In genomic region chr1:206471415-206471801, GRCh38 we compare ENCODE assay signal across 7 cellular contexts. TPM values are rescaled to one million over a fixed set of nuclear protein-coding genes. Genes with fewer than 3 reads are reported as not detected.
A peak's percentile ranks its signal among the peaks of the same experiment; 100 is the strongest.
DNase-seq lines count a peak whose midpoint lies in the region; ATAC-seq, FAIRE-seq and TF ChIP-seq lines count a peak whose summit lies in the region.

No MANE protein-coding gene starts in this region.

- no peak for FAIRE-seq in endothelial cell of umbilical vein (lab: Jason Lieb, UNC)

- no peak for ATAC-seq in HG03139 (IDR thresholded peaks at IDR 0.05; ENCODE audit: unreplicated experiment)

- CTCF ChIA-PET in endothelial cell of umbilical vein (lab: Charles Lee): interaction anchor here (0.9 to 5.0 kb wide), 6 partner anchors 8 to 160 kb away, joined by 3 to 56 read pairs (median 5); no protein-coding TSS in a partner anchor

- DNase-seq in GM20000 (ENCODE audit: low spot score) (peak; percentile 48), endothelial cell of umbilical vein (ENCODE audit: low read depth, low spot score) (no peak), H4 (ENCODE audit: low spot score) (no peak), 8988T (no peak)
- peak; percentile 48 for DNase-seq in stimulated activated CD8-positive, alpha-beta memory T cell treated with anti-CD3 and anti-CD28 coated beads, Interleukin-4, amount 100 ng/mL, for 48 hours

- no TSS peak for BruUV-seq in endothelial cell of umbilical vein (replicated peaks; lab: Mats Ljungman, UMichigan)

- H3K9ac ChIP-seq in OCI-LY1 (ENCODE audit: low read length): peak overlapping the region; percentile 91; the same call in 1 of the 2 replicates
- peak overlapping the region; percentile 48 for H3K9ac ChIP-seq in endothelial cell of umbilical vein (replicated peaks; ENCODE audit: extremely low read depth, insufficient read depth, low read length)

- H3K9me3 ChIP-seq in OCI-LY1 (ENCODE audit: low read length) (no peaks in the 10 kb centered on the region), endothelial cell of umbilical vein (replicated peaks; ENCODE audit: control insufficient read depth, insufficient read depth, low read length) (no peaks in the 10 kb centered on the region)

- intact Hi-C loops in endothelial cell of umbilical vein (cut with micrococcal nuclease): no loop called here

- peak overlapping the region; percentile 92 for H3K4me3 ChIP-seq in OCI-LY1 (ENCODE audit: low read depth, low read length, poor library complexity, severe bottlenecking)
- H3K4me3 ChIP-seq in endothelial cell of umbilical vein (replicated peaks in 1 of 3; ENCODE audit: insufficient read depth in 1 of 3, low read depth in 1 of 3, low read length in 3 of 3): peak overlapping the region in 2 of 3 experiments; percentile 47 to 50

- H3F3A ChIP-seq in OCI-LY1 (ENCODE audit: insufficient read depth, low read length): no peaks in the 10 kb centered on the region

- no peak for TF ChIP-seq CTCF in GM20000 (IDR thresholded peaks at IDR 0.05; ENCODE audit: extremely low read depth, missing control alignments)
- no peak for TF ChIP-seq CTCF in OCI-LY1 (IDR thresholded peaks at IDR 0.05; ENCODE audit: low read length)
- no peak for TF ChIP-seq CTCF in endothelial cell of umbilical vein (IDR thresholded peaks at IDR 0.05; ENCODE audit: extremely low read depth in 1 of 2, insufficient read depth in 1 of 2, low read depth in 1 of 2, low read length in 2 of 2)

- H3K27ac ChIP-seq in OCI-LY1 (ENCODE audit: low read depth, low read length, poor library complexity, severe bottlenecking): peak overlapping the region; percentile 91
- peak overlapping the region; percentile 3 for H3K27ac ChIP-seq in endothelial cell of umbilical vein (ENCODE audit: insufficient read depth, low read depth, low read length)

- H3K9me1 ChIP-seq in endothelial cell of umbilical vein (replicated peaks; ENCODE audit: control insufficient read depth, extremely low read depth, insufficient read depth, low read length): no peaks in the 10 kb centered on the region

- H3K4me2 ChIP-seq in OCI-LY1 (ENCODE audit: low read length) (peak overlapping the region; percentile 85), endothelial cell of umbilical vein (ENCODE audit: insufficient read depth, low read length) (peak overlapping the region; percentile 55)

- H3K27me3 ChIP-seq in OCI-LY1 (ENCODE audit: insufficient read depth, low read length) (no peaks in the 10 kb centered on the region), endothelial cell of umbilical vein (ENCODE audit: control insufficient read depth in 2 of 2, insufficient read depth in 2 of 2, low read length in 2 of 2) (peaks cover 0 to 1% of the 10 kb centered on the region in 2 experiments)

- peaks cover 56% of the 10 kb centered on the region for H3K4me1 ChIP-seq in OCI-LY1 (ENCODE audit: insufficient read depth, low read length, severe bottlenecking)
- peaks cover 27% of the 10 kb centered on the region for H3K4me1 ChIP-seq in endothelial cell of umbilical vein (ENCODE audit: control insufficient read depth, extremely low read depth, insufficient read depth, low read length)

- H2AFZ ChIP-seq in OCI-LY1 (ENCODE audit: low read length) (no peak overlapping the region), endothelial cell of umbilical vein (ENCODE audit: low read depth, low read length) (no peak overlapping the region)

- POLR2A ChIA-PET in endothelial cell of umbilical vein (lab: Charles Lee): no interaction called here

- H3K79me2 ChIP-seq in OCI-LY1 (ENCODE audit: insufficient read depth, low read length) (no peaks in the 10 kb centered on the region), endothelial cell of umbilical vein (ENCODE audit: control insufficient read depth, insufficient read depth, low read length) (no peaks in the 10 kb centered on the region)

- H3K9me2 ChIP-seq in OCI-LY1 (ENCODE audit: low read depth, low read length): no peaks in the 10 kb centered on the region

- H4K20me1 ChIP-seq in OCI-LY1 (ENCODE audit: insufficient read depth, low read length) (no peaks in the 10 kb centered on the region), endothelial cell of umbilical vein (replicated peaks; ENCODE audit: control insufficient read depth, extremely low read depth, insufficient read depth, low read length) (no peaks in the 10 kb centered on the region)

- dilution Hi-C loops in endothelial cell of umbilical vein (cut with MboI; ENCODE audit: extremely low pct_ligation_motif_present, low sequenced_read_pairs): no loop called here

- H3K36me3 ChIP-seq in OCI-LY1 (ENCODE audit: insufficient read depth, low read length) (peaks cover 29% of the 10 kb centered on the region), endothelial cell of umbilical vein (ENCODE audit: control insufficient read depth in 2 of 2, extremely low read depth in 1 of 2, insufficient read depth in 2 of 2, low read length in 2 of 2) (peaks cover 3 to 10% of the 10 kb centered on the region in 2 experiments)

- TF ChIP-seq POLR2A in endothelial cell of umbilical vein (IDR thresholded peaks at IDR 0.05; ENCODE audit: low read depth, low read length): no peak

TF ChIP-seq in endothelial cell of umbilical vein, 7 proteins besides CTCF, POLR2A, EP300 and RAD21:
- TF ChIP-seq GATA2 (IDR thresholded peaks at IDR 0.05; ENCODE audit: insufficient read depth, insufficient read length, low read depth, low read length) (no peak), EZH2 (IDR thresholded peaks at IDR 0.05; ENCODE audit: borderline replicate concordance, low read depth, low read length, severe bottlenecking) (no peak), MAX (IDR thresholded peaks at IDR 0.05; ENCODE audit: insufficient read depth, insufficient read length) (no peak), POLR2AphosphoS5 (IDR thresholded peaks at IDR 0.05; ENCODE audit: insufficient read depth, low read depth, low read length) (no peak), FOS (IDR thresholded peaks at IDR 0.05; ENCODE audit: borderline replicate concordance, insufficient read depth, low read length) (no peak), MYC (IDR thresholded peaks at IDR 0.05; ENCODE audit: low read depth, low read length) (no peak), JUN (IDR thresholded peaks at IDR 0.05; ENCODE audit: borderline replicate concordance, insufficient read depth, insufficient read length, low read depth) (no peak)

RNA-seq across cellular contexts. Expression of gene IKBKE, which starts 1.1 kb away (rescaled TPM):
- 16.2 and 20.7 TPM in 2 replicates for total RNA-seq in endothelial cell of umbilical vein
- 17.8 and 17.9 TPM in 2 replicates for polyA plus RNA-seq in endothelial cell of umbilical vein
- polyA plus RNA-seq in endothelial cell of umbilical vein (2011; cell fraction: cytosol; rRNA removed): 16.1 and 18.1 TPM in 2 replicates
- 45.7 and 46.0 TPM in 2 replicates for polyA plus RNA-seq in endothelial cell of umbilical vein (2011; cell fraction: nucleus; rRNA removed)
- polyA plus RNA-seq in endothelial cell of umbilical vein (2012): 18.6 and 18.9 TPM in 2 replicates
- 26.2 and 29.4 TPM in 2 replicates for polyA minus RNA-seq in endothelial cell of umbilical vein
- 6.2 TPM for polyA minus RNA-seq in endothelial cell of umbilical vein (2011; cell fraction: cytosol; rRNA and poly(A)+ RNA removed)
- 25.1 and 26.3 TPM in 2 replicates for polyA minus RNA-seq in endothelial cell of umbilical vein (2011; cell fraction: nucleus; rRNA and poly(A)+ RNA removed)
- 5.9 and 12.1 TPM in 2 replicates for total RNA-seq in H4 (2014; rRNA removed; shearing (Covaris generic))

RNA-seq across cellular contexts. Expression of gene RASSF5, which starts 35.9 kb away (rescaled TPM):
- 0.44 and 0.60 TPM in 2 replicates for total RNA-seq in endothelial cell of umbilical vein
- polyA plus RNA-seq in endothelial cell of umbilical vein: 0.19 and 0.23 TPM in 2 replicates
- 0.30 and 0.36 TPM in 2 replicates for polyA plus RNA-seq in endothelial cell of umbilical vein (2011; cell fraction: cytosol; rRNA removed)
- 0.59 and 0.88 TPM in 2 replicates for polyA plus RNA-seq in endothelial cell of umbilical vein (2011; cell fraction: nucleus; rRNA removed)
- 0.29 and 0.44 TPM in 2 replicates for polyA plus RNA-seq in endothelial cell of umbilical vein (2012)
- 1.3 and 3.1 TPM in 2 replicates for polyA minus RNA-seq in endothelial cell of umbilical vein
- polyA minus RNA-seq in endothelial cell of umbilical vein (2011; cell fraction: cytosol; rRNA and poly(A)+ RNA removed): 8.6 TPM
- 0.29 and 0.53 TPM in 2 replicates for polyA minus RNA-seq in endothelial cell of umbilical vein (2011; cell fraction: nucleus; rRNA and poly(A)+ RNA removed)
- 2.6 and 3.8 TPM in 2 replicates for total RNA-seq in H4 (2014; rRNA removed; shearing (Covaris generic))

Comparison
In these comparisons a context has a peak if more than half of its experiments do, and no peak if none do; other contexts are left out.
1. DNase-seq: peak in GM20000 (single experiment) and stimulated activated CD8-positive, alpha-beta memory T cell treated with anti-CD3 and anti-CD28 coated beads, Interleukin-4, amount 100 ng/mL, for 48 hours (single experiment); none in endothelial cell of umbilical vein (single experiment), H4 (single experiment) and 8988T (single experiment).